Comparison of ENCODE assay signal across 24 cellular contexts in the genomic region with DNA sequence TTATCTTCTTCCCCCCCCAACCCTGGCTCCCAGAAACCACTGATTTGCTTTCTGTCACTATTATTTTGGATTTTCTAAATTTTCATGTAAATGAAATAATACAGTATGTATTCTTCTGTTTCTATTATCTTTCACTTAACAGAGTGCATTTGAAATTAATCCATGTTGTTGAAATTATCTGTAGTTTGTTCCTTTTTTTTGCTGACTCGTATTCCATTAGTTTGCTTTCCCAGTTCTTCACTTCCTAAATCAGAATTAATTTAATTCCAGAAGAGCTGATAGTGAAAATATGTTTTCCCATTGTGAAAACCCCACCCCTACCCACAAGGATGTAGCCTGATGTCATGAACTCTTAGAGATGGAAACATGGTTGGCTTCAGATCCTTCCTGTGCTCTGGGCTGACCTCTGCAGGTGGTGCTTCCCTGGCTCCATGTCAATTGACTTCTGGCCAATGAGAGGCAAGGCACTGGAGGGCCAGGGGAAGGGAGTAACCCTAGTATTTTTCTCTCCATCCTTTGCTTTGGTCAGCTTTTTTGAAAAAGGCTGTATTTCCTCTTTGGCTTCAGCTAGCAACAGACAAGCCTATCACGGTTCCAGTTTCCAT.
DNase-seq lines count a peak whose midpoint lies in the region; ATAC-seq and TF ChIP-seq lines count a peak whose summit lies in the region.
"Had no signal": no experiment of that assay in that cellular context is flagged by ENCODE, and none has a peak within 500 bp of the region (broad histone marks: within the 10 kb centered on the region; RNA-seq: fewer than 3 reads in every experiment).

No MANE protein-coding gene starts in this region.

- no peak overlapping the region for H3K4ac ChIP-seq in IMR-90 (ENCODE audit: low read depth, low read length)

- intact Hi-C loops in IMR-90 (cut with micrococcal nuclease) = no loop called here
- intact Hi-C loops in left ventricle myocardium superior (cut with micrococcal nuclease) = no loop called here
- intact Hi-C loops in sciatic nerve (cut with DNase I) = no loop called here

- H2AK5ac ChIP-seq in IMR-90 (ENCODE audit: low read depth, low read length) = no peak overlapping the region

- in situ Hi-C loops in IMR-90 (cut with MboI; ENCODE audit: low sequenced_read_pairs) = no loop called here
- in situ Hi-C loops in SK-MEL-5 (cut with HindIII; ENCODE audit: low pct_unique_long_range_greater_than_20kb, low sequenced_read_pairs) = no loop called here

- BruUV-seq in IMR-90 (replicated peaks; lab: Mats Ljungman, UMichigan) = no TSS peak

- dilution Hi-C loops in IMR-90 (cut with HindIII; ENCODE audit: low sequenced_read_pairs, unreplicated experiment) = no loop called here

- POLR2A ChIA-PET in IMR-90 (lab: Charles Lee; ENCODE audit: unreplicated experiment) = no interaction called here

- ATAC-seq in IMR-90 (ENCODE audit: low read depth) = no peak
- peak; percentile 81 for ATAC-seq in left ventricle myocardium superior
- ATAC-seq in sciatic nerve = peak; percentile 91
- ATAC-seq in HG03159 (IDR thresholded peaks at IDR 0.05; ENCODE audit: unreplicated experiment) = no peak
- ATAC-seq in GM21786 (IDR thresholded peaks at IDR 0.05; ENCODE audit: unreplicated experiment) = no peak
- ATAC-seq: stimulated activated naive CD8-positive, alpha-beta T cell treated with anti-CD3 and anti-CD28 coated beads, Interleukin-15, amount 100 ng/mL, for 72 hours had no signal

- H3K9ac ChIP-seq in IMR-90 (ENCODE audit: low read depth, low read length) = no peak overlapping the region
- H3K9ac ChIP-seq: GM23248, KMS-11, parathyroid adenoma had no signal

- H2BK5ac ChIP-seq in IMR-90 (ENCODE audit: low read depth, low read length, poor library complexity, severe bottlenecking) = no peak overlapping the region

- H4K91ac ChIP-seq in IMR-90 (ENCODE audit: insufficient read depth, low read depth, low read length) = no peak overlapping the region

- no peaks in the 10 kb centered on the region for H3K9me3 ChIP-seq in IMR-90 (ENCODE audit: control insufficient read depth, insufficient read depth, low read length)
- H3K9me3 ChIP-seq: right lobe of liver, tibial artery had no signal

- H3K4me2 ChIP-seq in IMR-90 (ENCODE audit: low read depth, low read length) = no peak overlapping the region
- H3K4me2 ChIP-seq: KMS-11 had no signal

- DNase-seq in IMR-90 (no peak), SK-MEL-5 (ENCODE audit: low read depth, low spot score) (peak; percentile 3), left ventricle myocardium superior (peak; percentile 42), sciatic nerve (ENCODE audit: low spot score) (peak; percentile 63), NCI-H748 (lab: John Stamatoyannopoulos, UW; ENCODE audit: unreplicated experiment) (no peak)
- DNase-seq: activated CD4-positive, alpha-beta T cell treated with anti-CD3 and anti-CD28 coated beads for 4 hours; activated naive CD4-positive, alpha-beta T cell treated with anti-CD3 and anti-CD28 coated beads, Interleukin-2, amount 50 U/mL, for 16 hours; amygdala; CD4-positive, CD25-positive, alpha-beta regulatory T cell; glutamatergic neuron; GM23248; NCI-H146; NCI-H510A treated with DMSO at 0.1 percent for 48 hours; nephron progenitor cell; right lobe of liver; stimulated activated CD4-positive, alpha-beta T cell treated with anti-CD3 and anti-CD28 coated beads, Interleukin-15, amount 100 ng/mL, for 24 hours; stimulated activated naive CD8-positive, alpha-beta T cell treated with anti-CD3 and anti-CD28 coated beads, Interleukin-15, amount 100 ng/mL, for 72 hours; T-helper 2 cell; tibial artery had no signal

- TF ChIP-seq CTCF in IMR-90 (conservative IDR thresholded peaks at IDR 0.05; ENCODE audit: low read depth, low read length) = no peak

- no peaks in the 10 kb centered on the region for H3K27me3 ChIP-seq in IMR-90 (ENCODE audit: control insufficient read depth, insufficient read depth, low read length)
- H3K27me3 ChIP-seq: right lobe of liver, tibial artery had no signal

- TF ChIP-seq RAD21 in IMR-90 (IDR thresholded peaks at IDR 0.05; ENCODE audit: low read length) = no peak

- H2BK15ac ChIP-seq in IMR-90 (ENCODE audit: low read depth, low read length) = no peak overlapping the region

- TF ChIP-seq POLR2A in IMR-90 (IDR thresholded peaks at IDR 0.05; ENCODE audit: low read depth, low read length) = no peak

- no peak overlapping the region for H2BK20ac ChIP-seq in IMR-90 (ENCODE audit: low read depth, low read length)

- H3K14ac ChIP-seq in IMR-90 (replicated peaks; ENCODE audit: low read depth, low read length) = no peak overlapping the region

- H3K4me3 ChIP-seq in IMR-90 (ENCODE audit: insufficient read depth, low read depth, low read length) = no peak overlapping the region
- H3K4me3 ChIP-seq: GM23248, right lobe of liver, SK-N-MC, tibial artery had no signal

- H4K5ac ChIP-seq in IMR-90 (ENCODE audit: low read depth, low read length) = no peak overlapping the region

- H4K20me1 ChIP-seq in IMR-90 (ENCODE audit: insufficient read depth, low read length) = no peaks in the 10 kb centered on the region

- WGBS in IMR-90 (ENCODE audit: extremely low coverage in 2 of 2, insufficient read length in 1 of 2), 2 experiments = 56% methylated on average over 1 of the region's 2 CpGs; no CpG with 5 or more reads in 1 of the 2 experiments

- H3K18ac ChIP-seq in IMR-90 (ENCODE audit: low read depth, low read length) = no peak overlapping the region

- H3K23ac ChIP-seq in IMR-90 (ENCODE audit: low read depth, low read length) = no peak overlapping the region

- H2BK120ac ChIP-seq in IMR-90 (ENCODE audit: low read depth, low read length) = no peak overlapping the region

- no peak overlapping the region for H2AFZ ChIP-seq in IMR-90 (replicated peaks; ENCODE audit: low read length, poor library complexity)
- H2AFZ ChIP-seq: GM23248, parathyroid adenoma had no signal

- no peaks in the 10 kb centered on the region for H3K36me3 ChIP-seq in IMR-90 (ENCODE audit: control insufficient read depth, insufficient read depth, low read length)
- H3K36me3 ChIP-seq: right lobe of liver, tibial artery had no signal

- H3K56ac ChIP-seq in IMR-90 (ENCODE audit: extremely low read depth, insufficient read depth, low read length) = no peak overlapping the region

- no peak overlapping the region for H2AK9ac ChIP-seq in IMR-90 (replicated peaks; ENCODE audit: low read depth, low read length, poor library complexity)

- CTCF ChIA-PET in IMR-90 (lab: Yijun Ruan, JAX) = no interaction called here

- H3K9me1 ChIP-seq in IMR-90 (ENCODE audit: insufficient read depth, low read length) = no peaks in the 10 kb centered on the region

- no peak overlapping the region for H4K8ac ChIP-seq in IMR-90 (ENCODE audit: low read depth in 2 of 2, low read length in 2 of 2)

- H3K79me1 ChIP-seq in IMR-90 (ENCODE audit: low read depth in 1 of 2, low read length in 2 of 2) = no peaks in the 10 kb centered on the region

- no peaks in the 10 kb centered on the region for H3K4me1 ChIP-seq in IMR-90 (ENCODE audit: control insufficient read depth, insufficient read depth, low read length)
- H3K4me1 ChIP-seq: parathyroid adenoma, right lobe of liver had no signal

- H3K27ac ChIP-seq in IMR-90 (ENCODE audit: insufficient read depth, low read length) = no peak overlapping the region
- H3K27ac ChIP-seq: GM23248, KMS-11, parathyroid adenoma, right lobe of liver, SK-N-MC, tibial artery had no signal

TF ChIP-seq in IMR-90, 13 proteins besides CTCF, POLR2A, EP300 and RAD21:
- TF ChIP-seq MAFK (IDR thresholded peaks at IDR 0.05; ENCODE audit: low read depth, low read length) = 0 out of 2 replicates have a peak, but pooled peaks have one; percentile 18
- TF ChIP-seq MAZ (IDR thresholded peaks at IDR 0.05; ENCODE audit: borderline replicate concordance, low read depth, low read length) = no peak
- TF ChIP-seq CEBPB (IDR thresholded peaks at IDR 0.05; ENCODE audit: low read depth, low read length) = no peak
TF ChIP-seq in IMR-90: peak in this region for 1.

Comparison
In these comparisons a context has a peak if more than half of its experiments do, and no peak if none do; other contexts are left out.
1. ATAC-seq: peak in left ventricle myocardium superior (single experiment) and sciatic nerve (single experiment); none in IMR-90 (single experiment), HG03159 (single experiment) and GM21786 (single experiment).
2. DNase-seq: peak in SK-MEL-5 (single experiment), left ventricle myocardium superior (single experiment) and sciatic nerve (single experiment); none in IMR-90 (single experiment) and NCI-H748 (single experiment).